Comparison of ENCODE assay signal across 8 cellular contexts in genomic region chr19:7925171-7925837, GRCh38. TPM values are rescaled to one million over a fixed set of nuclear protein-coding genes. Genes with fewer than 3 reads are reported as not detected.
DNase-seq lines count a peak whose midpoint lies in the region; ATAC-seq and TF ChIP-seq lines count a peak whose summit lies in the region.

No MANE protein-coding gene starts in this region.

- no peak overlapping the region for H2AFZ ChIP-seq in OCI-LY3 (ENCODE audit: low read depth, low read length)

- H3K27me3 ChIP-seq in CD4-positive, alpha-beta memory T cell (ENCODE audit: insufficient read depth, low read length) = no peaks in the 10 kb centered on the region
- H3K27me3 ChIP-seq in OCI-LY3 (ENCODE audit: low read depth, low read length) (no peaks in the 10 kb centered on the region), esophagus (ENCODE audit: control insufficient read depth in 1 of 2, insufficient read depth in 2 of 2, low read length in 2 of 2) (no peaks in the 10 kb centered on the region)

- H3K9me3 ChIP-seq in CD4-positive, alpha-beta memory T cell (ENCODE audit: control insufficient read depth in 1 of 2, low read length in 2 of 2) = no peaks in the 10 kb centered on the region
- H3K9me3 ChIP-seq in OCI-LY3 (ENCODE audit: insufficient read depth, low read length) = no peaks in the 10 kb centered on the region
- no peaks in the 10 kb centered on the region for H3K9me3 ChIP-seq in esophagus (ENCODE audit: control insufficient read depth in 2 of 2, insufficient read depth in 1 of 2, low read depth in 1 of 2, low read length in 1 of 2)

- peaks cover 0 to 1% (median 0%) of the 10 kb centered on the region in 8 donors for H3K9me3 Mint-ChIP-seq in CD4-positive, alpha-beta memory T cell
- H3K9me3 Mint-ChIP-seq in nephron progenitor cell = no peaks in the 10 kb centered on the region
- H3K9me3 Mint-ChIP-seq in stimulated activated naive CD8-positive, alpha-beta T cell treated with anti-CD3 and anti-CD28 coated beads, Interleukin-15, Interleukin-2, amounts not matched to agents 100 ng/mL and 50 ng/mL, for 24 hours = no peaks in the 10 kb centered on the region

- peaks cover 7% of the 10 kb centered on the region; the same call in 1 of the 2 replicates for H4K20me1 ChIP-seq in OCI-LY3 (ENCODE audit: insufficient read depth, low read length)

- H3K27me3 Mint-ChIP-seq in CD4-positive, alpha-beta memory T cell = no peaks in the 10 kb centered on the region
- no peaks in the 10 kb centered on the region for H3K27me3 Mint-ChIP-seq in nephron progenitor cell (ENCODE audit: low read depth, poor library complexity)
- no peaks in the 10 kb centered on the region for H3K27me3 Mint-ChIP-seq in stimulated activated naive CD8-positive, alpha-beta T cell treated with anti-CD3 and anti-CD28 coated beads, Interleukin-15, Interleukin-2, amounts not matched to agents 100 ng/mL and 50 ng/mL, for 24 hours

- peak overlapping the region; percentile 64 to 90 (median 83) for H3K4me3 Mint-ChIP-seq in CD4-positive, alpha-beta memory T cell
- peak overlapping the region; percentile 86 for H3K4me3 Mint-ChIP-seq in nephron progenitor cell
- peak overlapping the region; percentile 76 for H3K4me3 Mint-ChIP-seq in stimulated activated naive CD8-positive, alpha-beta T cell treated with anti-CD3 and anti-CD28 coated beads, Interleukin-15, Interleukin-2, amounts not matched to agents 100 ng/mL and 50 ng/mL, for 24 hours

- H3K4me3 ChIP-seq in CD4-positive, alpha-beta memory T cell (ENCODE audit: low read length in 2 of 2) = no peak overlapping the region
- H3K4me3 ChIP-seq in OCI-LY3 (ENCODE audit: low read length) (no peak overlapping the region), esophagus (ENCODE audit: low read depth in 1 of 2, low read length in 2 of 2) (peak overlapping the region; percentile 21 to 46)

- POLR2A ChIA-PET in CD4-positive, alpha-beta memory T cell (lab: Charles Lee; ENCODE audit: partially characterized antibody) = no interaction called here

- peaks cover 24% of the 10 kb centered on the region for H3K4me1 ChIP-seq in CD4-positive, alpha-beta memory T cell (ENCODE audit: insufficient read depth, low read length)
- H3K4me1 ChIP-seq in OCI-LY3 (ENCODE audit: low read length) (peaks cover 5% of the 10 kb centered on the region), esophagus (ENCODE audit: control insufficient read depth in 2 of 2, insufficient read depth in 2 of 2, low read length in 1 of 2) (peaks cover 15 to 24% of the 10 kb centered on the region in 2 donors)

- 0 to 1% methylated on average over 46 to 95 of the region's 95 CpGs for whole genome bisulfite sequencing in esophagus, 2 donors

- DNase-seq in CD4-positive, alpha-beta memory T cell = peak; percentile 70 to 78 (median 74)
- DNase-seq in HT1080 (ENCODE audit: low read depth) (peak; percentile 68), activated T-cell treated with anti-CD3 and anti-CD28 coated beads for 1 hour (ENCODE audit: low read depth) (peak; percentile 73), nephron progenitor cell (peak; percentile 97)

- H3K79me2 ChIP-seq in OCI-LY3 (ENCODE audit: low read length) = no peaks in the 10 kb centered on the region

- H3K4me1 Mint-ChIP-seq in CD4-positive, alpha-beta memory T cell = peaks cover 4 to 43% (median 24%) of the 10 kb centered on the region in 4 donors
- peaks cover 42% of the 10 kb centered on the region for H3K4me1 Mint-ChIP-seq in nephron progenitor cell
- peaks cover 38% of the 10 kb centered on the region for H3K4me1 Mint-ChIP-seq in stimulated activated naive CD8-positive, alpha-beta T cell treated with anti-CD3 and anti-CD28 coated beads, Interleukin-15, Interleukin-2, amounts not matched to agents 100 ng/mL and 50 ng/mL, for 24 hours (ENCODE audit: low read depth)

- ATAC-seq in HG03469 (IDR thresholded peaks at IDR 0.05; ENCODE audit: unreplicated experiment) = no peak

- H3K36me3 ChIP-seq in CD4-positive, alpha-beta memory T cell (ENCODE audit: insufficient read depth, low read length) = peaks cover 15% of the 10 kb centered on the region
- peaks cover 21% of the 10 kb centered on the region for H3K36me3 ChIP-seq in OCI-LY3 (replicated peaks; ENCODE audit: low read depth, low read length)
- peaks cover 0 to 18% of the 10 kb centered on the region in 2 donors for H3K36me3 ChIP-seq in esophagus (ENCODE audit: control insufficient read depth in 2 of 2, insufficient read depth in 2 of 2, low read length in 1 of 2)

- H3K27ac Mint-ChIP-seq in CD4-positive, alpha-beta memory T cell = peak overlapping the region in 6 of 7 donors; percentile 53 to 84 (median 72)
- peak overlapping the region; percentile 80 for H3K27ac Mint-ChIP-seq in nephron progenitor cell
- H3K27ac Mint-ChIP-seq in stimulated activated naive CD8-positive, alpha-beta T cell treated with anti-CD3 and anti-CD28 coated beads, Interleukin-15, Interleukin-2, amounts not matched to agents 100 ng/mL and 50 ng/mL, for 24 hours = no peak overlapping the region

- H3K27ac ChIP-seq in CD4-positive, alpha-beta memory T cell (ENCODE audit: low read depth, low read length) = no peak overlapping the region
- H3K27ac ChIP-seq in OCI-LY3 (ENCODE audit: low read length) (no peak overlapping the region), esophagus (ENCODE audit: low read depth in 2 of 2, low read length in 1 of 2) (peak overlapping the region; percentile 34 to 52)

- peaks cover 0 to 9% of the 10 kb centered on the region in 2 donors for H3K36me3 Mint-ChIP-seq in CD4-positive, alpha-beta memory T cell
- peaks cover 4% of the 10 kb centered on the region for H3K36me3 Mint-ChIP-seq in nephron progenitor cell (ENCODE audit: low read depth)
- peaks cover 13% of the 10 kb centered on the region for H3K36me3 Mint-ChIP-seq in stimulated activated naive CD8-positive, alpha-beta T cell treated with anti-CD3 and anti-CD28 coated beads, Interleukin-15, Interleukin-2, amounts not matched to agents 100 ng/mL and 50 ng/mL, for 24 hours (ENCODE audit: low read depth)

- TF ChIP-seq CTCF in OCI-LY3 (IDR thresholded peaks at IDR 0.05; ENCODE audit: low read depth, low read length) (peak; percentile 45), nephron progenitor cell (IDR thresholded peaks at IDR 0.05) (peak; percentile 86)

- H3K4me2 ChIP-seq in OCI-LY3 (ENCODE audit: low read length) = no peak overlapping the region

- CTCF ChIA-PET in CD4-positive, alpha-beta memory T cell (lab: Charles Lee; ENCODE audit: partially characterized antibody) = no interaction called here

- no peak overlapping the region for H3K9ac ChIP-seq in OCI-LY3 (ENCODE audit: low read length)

- intact Hi-C loops in CD4-positive, alpha-beta memory T cell (cut with micrococcal nuclease) = loop anchor here (1.0 kb wide), 2 partner anchors 18 to 72 kb away; partner anchors contain the start of gene TIMM44

RNA-seq across cellular contexts. Expression of gene CTXN1, which starts 0.6 kb away (rescaled TPM):
- not detected for total RNA-seq in CD4-positive, alpha-beta memory T cell
- not detected for polyA plus RNA-seq in CD4-positive, alpha-beta memory T cell
- total RNA-seq in HT1080 (2014; rRNA removed; shearing (Covaris generic)) = 3.1 and 7.0 TPM in 2 replicates
- 9.2 and 16.3 TPM in 2 replicates for polyA plus RNA-seq in HT1080 (2015; cell fraction: cytosol; rRNA removed)
- 1.8 and 3.0 TPM in 2 replicates for polyA plus RNA-seq in HT1080 (2015; cell fraction: nucleus; rRNA removed)
- polyA plus RNA-seq in esophagus = 1 to 10 TPM; 1.4 to 3.0 TPM

RNA-seq across cellular contexts. Expression of gene SNAPC2, which starts 5.2 kb away (rescaled TPM):
- total RNA-seq in CD4-positive, alpha-beta memory T cell = 10 to 100 TPM; 16.3 to 18.9 TPM
- 10 to 100 TPM in 1 of 2 donors, 1 to 10 TPM in 1; 9.0 to 22.1 TPM for polyA plus RNA-seq in CD4-positive, alpha-beta memory T cell
- 33.3 and 42.4 TPM in 2 replicates for total RNA-seq in HT1080 (2014; rRNA removed; shearing (Covaris generic))
- polyA plus RNA-seq in HT1080 (2015; cell fraction: cytosol; rRNA removed) = 36.3 and 40.0 TPM in 2 replicates
- 21.3 and 30.3 TPM in 2 replicates for polyA plus RNA-seq in HT1080 (2015; cell fraction: nucleus; rRNA removed)
- 10 to 100 TPM in 1 of 2 donors, 1 to 10 TPM in 1; 5.6 to 11.3 TPM for polyA plus RNA-seq in esophagus

RNA-seq across cellular contexts. Expression of gene TGFBR3L, which starts 10.7 kb away (rescaled TPM):
- total RNA-seq in CD4-positive, alpha-beta memory T cell = under 1 TPM; 0.93 to 1.00 TPM
- polyA plus RNA-seq in CD4-positive, alpha-beta memory T cell = not detected
- total RNA-seq in HT1080 (2014; rRNA removed; shearing (Covaris generic)) = 0.70 and 2.2 TPM in 2 replicates
- polyA plus RNA-seq in HT1080 (2015; cell fraction: cytosol; rRNA removed) = 4.0 and 4.7 TPM in 2 replicates
- 0.86 and 2.0 TPM in 2 replicates for polyA plus RNA-seq in HT1080 (2015; cell fraction: nucleus; rRNA removed)
- polyA plus RNA-seq in esophagus = under 1 TPM in 1 of 2 donors, not detected in 1; 0.08 TPM

RNA-seq across cellular contexts. Expression of gene TIMM44, which starts 18.2 kb away (rescaled TPM):
- total RNA-seq in CD4-positive, alpha-beta memory T cell = 10 to 100 TPM; 71.6 to 71.9 TPM
- 10 to 100 TPM; 11.6 to 15.4 TPM for polyA plus RNA-seq in CD4-positive, alpha-beta memory T cell
- total RNA-seq in HT1080 (2014; rRNA removed; shearing (Covaris generic)) = 70.1 and 89.1 TPM in 2 replicates
- 77.5 and 82.0 TPM in 2 replicates for polyA plus RNA-seq in HT1080 (2015; cell fraction: cytosol; rRNA removed)
- 132 and 142 TPM in 2 replicates for polyA plus RNA-seq in HT1080 (2015; cell fraction: nucleus; rRNA removed)
- polyA plus RNA-seq in esophagus = 10 to 100 TPM; 42.1 to 53.4 TPM

RNA-seq across cellular contexts. Expression of gene MAP2K7, which starts 21.6 kb away (rescaled TPM):
- total RNA-seq in CD4-positive, alpha-beta memory T cell = 10 to 100 TPM; 59.7 to 62.5 TPM
- polyA plus RNA-seq in CD4-positive, alpha-beta memory T cell = 1 to 10 TPM in 1 of 2 donors, under 1 TPM in 1; 0.57 to 2.5 TPM
- 16.9 and 22.0 TPM in 2 replicates for total RNA-seq in HT1080 (2014; rRNA removed; shearing (Covaris generic))
- 22.0 and 22.4 TPM in 2 replicates for polyA plus RNA-seq in HT1080 (2015; cell fraction: cytosol; rRNA removed)
- polyA plus RNA-seq in HT1080 (2015; cell fraction: nucleus; rRNA removed) = 42.5 and 47.1 TPM in 2 replicates
- polyA plus RNA-seq in esophagus = 10 to 100 TPM; 12.8 to 35.1 TPM

Comparison
In these comparisons a context has a peak if more than half of its experiments do, and no peak if none do; other contexts are left out.
1. H3K27ac ChIP-seq: peak in esophagus (2 of 2); none in CD4-positive, alpha-beta memory T cell (single experiment) and OCI-LY3 (single experiment).
2. H3K4me3 ChIP-seq: peak in esophagus (2 of 2); none in CD4-positive, alpha-beta memory T cell (0 of 2) and OCI-LY3 (single experiment).
3. Peak in every context shown above with its lines, with median percentiles within 50 percentile points of each other: DNase-seq and H3K4me3 Mint-ChIP-seq.